Comparison of ENCODE assay signal across 20 cellular contexts in genomic region chr1:116302281-116302680, GRCh38.
DNase-seq lines count a peak whose midpoint lies in the region; ATAC-seq, FAIRE-seq and TF ChIP-seq lines count a peak whose summit lies in the region.
"Had no signal": no experiment of that assay in that cellular context is flagged by ENCODE, and none has a peak within 500 bp of the region (broad histone marks: within the 10 kb centered on the region; RNA-seq: fewer than 3 reads in every experiment).

No MANE protein-coding gene starts in this region.

- FAIRE-seq in kidney (lab: Jason Lieb, UNC): no peak
- FAIRE-seq: A204.1, G401.6, GM12891 had no signal

- H3K27me3 ChIP-seq in adrenal gland (no peaks in the 10 kb centered on the region), parathyroid adenoma (ENCODE audit: control insufficient read depth, insufficient read depth, low read length) (no peaks in the 10 kb centered on the region), BE2C (no peaks in the 10 kb centered on the region), osteoblast (ENCODE audit: insufficient read depth, low read length) (no peaks in the 10 kb centered on the region)
- H3K27me3 ChIP-seq: BLaER1 treated with 17β-estradiol and CSF1 and Interleukin-3, amounts not matched to agents 10 nM and 100 nM had no signal

- intact Hi-C loops in adrenal gland (cut with DNase I): no loop called here
- intact Hi-C loops in kidney (cut with DNase I): no loop called here

- TF ChIP-seq POLR2A in adrenal gland (IDR thresholded peaks at IDR 0.05): no peak

- H3K79me2 ChIP-seq in parathyroid adenoma (no peaks in the 10 kb centered on the region), osteoblast (ENCODE audit: insufficient read depth, low read length) (no peaks in the 10 kb centered on the region)

- H3K4me2 ChIP-seq in parathyroid adenoma (ENCODE audit: low read length) (no peak overlapping the region), osteoblast (ENCODE audit: insufficient read depth, low read length) (no peak overlapping the region)
- H3K4me2 ChIP-seq: BLaER1 treated with 17β-estradiol and CSF1 and Interleukin-3, amounts not matched to agents 10 nM and 100 nM had no signal

- H2AFZ ChIP-seq in parathyroid adenoma (peak overlapping the region; percentile 50), osteoblast (ENCODE audit: low read length) (no peak overlapping the region)

- H3K36me3 ChIP-seq in adrenal gland (replicated peaks in 1 of 2) (no peaks in the 10 kb centered on the region), kidney (ENCODE audit: control insufficient read depth in 1 of 2, insufficient read depth in 2 of 2, low read length in 2 of 2) (no peaks in the 10 kb centered on the region), parathyroid adenoma (ENCODE audit: control insufficient read depth, insufficient read depth, low read length) (no peaks in the 10 kb centered on the region), BE2C (no peaks in the 10 kb centered on the region), osteoblast (ENCODE audit: insufficient read depth, low read length) (no peaks in the 10 kb centered on the region)
- H3K36me3 ChIP-seq: BLaER1 treated with 17β-estradiol and CSF1 and Interleukin-3, amounts not matched to agents 10 nM and 100 nM had no signal

- ATAC-seq in GM21737 (IDR thresholded peaks at IDR 0.05; ENCODE audit: unreplicated experiment): no peak
- ATAC-seq: CD8-positive, alpha-beta T cell had no signal

- H3K27ac ChIP-seq in adrenal gland: no peak overlapping the region
- H3K27ac ChIP-seq in kidney (ENCODE audit: low read depth in 2 of 2, low read length in 2 of 2): peak overlapping the region; percentile 48 to 61
- H3K27ac ChIP-seq in parathyroid adenoma: no peak overlapping the region
- H3K27ac ChIP-seq in osteoblast (ENCODE audit: low read depth, low read length): no peak overlapping the region
- H3K27ac ChIP-seq: BLaER1 treated with 17β-estradiol and CSF1 and Interleukin-3, amounts not matched to agents 10 nM and 100 nM; C4-2B had no signal

- H3K4me3 ChIP-seq in adrenal gland (no peak overlapping the region), kidney (ENCODE audit: low read length in 2 of 2) (no peak overlapping the region), parathyroid adenoma (ENCODE audit: low read depth, low read length) (no peak overlapping the region), BE2C (ENCODE audit: low read depth, low read length) (no peak overlapping the region), osteoblast (ENCODE audit: insufficient read depth, low read length) (no peak overlapping the region)
- H3K4me3 ChIP-seq: BLaER1 treated with 17β-estradiol and CSF1 and Interleukin-3, amounts not matched to agents 10 nM and 100 nM had no signal

- no peaks in the 10 kb centered on the region for H4K20me1 ChIP-seq in osteoblast (ENCODE audit: insufficient read depth, low read length)
- H4K20me1 ChIP-seq: BLaER1 treated with 17β-estradiol and CSF1 and Interleukin-3, amounts not matched to agents 10 nM and 100 nM had no signal

- DNase-seq in adrenal gland: peak in 4 of 7 donors; percentile 28 to 66 (median 59)
- no peak for DNase-seq in kidney
- DNase-seq in NCI-H524 treated with DMSO at 0.1 percent for 48 hours (lab: John Stamatoyannopoulos, UW): no peak
- DNase-seq in BE2C: no peak
- DNase-seq in osteoblast (ENCODE audit: insufficient read length, low spot score, missing footprints): no peak
- DNase-seq: 8988T; ACHN; Caco-2; Calu3; CD4-positive, alpha-beta T cell; CD8-positive, alpha-beta T cell; DMS79 treated with DMSO at 0.1 percent for 48 hours; GF-D8 had no signal

- TF ChIP-seq CTCF in adrenal gland (IDR thresholded peaks at IDR 0.05) (no peak), kidney (IDR thresholded peaks at IDR 0.05; ENCODE audit: borderline replicate concordance, extremely low read depth, insufficient read depth) (no peak), parathyroid adenoma (IDR thresholded peaks at IDR 0.05) (no peak), BE2C (IDR thresholded peaks at IDR 0.05; ENCODE audit: low read depth, low read length) (no peak), osteoblast (IDR thresholded peaks at IDR 0.05; ENCODE audit: extremely low read depth, low read depth, low read length) (no peak)

- H3K9me3 ChIP-seq in adrenal gland (replicated peaks in 1 of 3) (no peaks in the 10 kb centered on the region), kidney (ENCODE audit: control insufficient read depth in 1 of 2, low read length in 2 of 2) (no peaks in the 10 kb centered on the region), parathyroid adenoma (ENCODE audit: control insufficient read depth, low read length) (no peaks in the 10 kb centered on the region), BE2C (peaks cover 5% of the 10 kb centered on the region; the same call in 1 of the 2 replicates), osteoblast (ENCODE audit: low read depth, low read length) (no peaks in the 10 kb centered on the region)
- H3K9me3 ChIP-seq: Caco-2 had no signal

- WGBS in adrenal gland, 4 donors: 29 to 42% (median 34%) methylated on average over 1 of the region's 1 CpG

- H3K9ac ChIP-seq in kidney (ENCODE audit: low read length in 2 of 2): no peak overlapping the region
- no peak overlapping the region for H3K9ac ChIP-seq in parathyroid adenoma
- H3K9ac ChIP-seq: BLaER1 treated with 17β-estradiol and CSF1 and Interleukin-3, amounts not matched to agents 10 nM and 100 nM had no signal

- H3K4me1 ChIP-seq in adrenal gland (replicated peaks in 1 of 2) (peaks cover 4 to 6% of the 10 kb centered on the region in 2 donors), kidney (ENCODE audit: control insufficient read depth in 1 of 2, insufficient read depth in 1 of 2, low read depth in 1 of 2, low read length in 2 of 2) (peaks cover 8 to 15% of the 10 kb centered on the region in 2 donors), parathyroid adenoma (peaks cover 14% of the 10 kb centered on the region), BE2C (no peaks in the 10 kb centered on the region), osteoblast (ENCODE audit: insufficient read depth, low read length) (no peaks in the 10 kb centered on the region)
- H3K4me1 ChIP-seq: Caco-2 had no signal

Comparison
In these comparisons a context has a peak if more than half of its experiments do, and no peak if none do; other contexts are left out.
1. DNase-seq: peak in adrenal gland (4 of 7); none in kidney (single experiment), NCI-H524 treated with DMSO at 0.1 percent for 48 hours (single experiment), BE2C (single experiment) and osteoblast (single experiment).
2. H3K27ac ChIP-seq: peak in kidney (2 of 2); none in adrenal gland (0 of 5), parathyroid adenoma (single experiment) and osteoblast (single experiment).